In genomic region chr6:137917518-137917917, GRCh38 we compare ENCODE assay signal across 25 cellular contexts. TPM values are rescaled to one million over a fixed set of nuclear protein-coding genes. Genes with fewer than 3 reads are reported as not detected.
A peak's percentile ranks its signal among the peaks of the same experiment; 100 is the strongest.
DNase-seq lines count a peak whose midpoint lies in the region; ATAC-seq, FAIRE-seq and TF ChIP-seq lines count a peak whose summit lies in the region.
"Had no signal": no experiment of that assay in that cellular context is flagged by ENCODE, and none has a peak within 500 bp of the region (broad histone marks: within the 10 kb centered on the region; RNA-seq: fewer than 3 reads in every experiment).

No MANE protein-coding gene starts in this region.

- BruUV-seq in GM12878 (replicated peaks; lab: Mats Ljungman, UMichigan): no TSS peak

- H2AFZ ChIP-seq in GM12878 (ENCODE audit: control insufficient read depth, low read depth, low read length): no peak overlapping the region

- in situ Hi-C loops in GM12878 (cut with MboI): no loop called here

- no peak overlapping the region for H3K4me3 ChIP-seq in GM12878
- H3K4me3 ChIP-seq in testis: no peak overlapping the region
- H3K4me3 ChIP-seq: BLaER1 had no signal

- H3K9me3 ChIP-seq in GM12878 (replicated peaks; ENCODE audit: control insufficient read depth, insufficient read depth, low read length) (peaks cover 3% of the 10 kb centered on the region), testis (no peaks in the 10 kb centered on the region)
- H3K9me3 ChIP-seq: BE2C had no signal

- ATAC-seq in GM12878: no peak

- H3K27ac ChIP-seq in GM12878 (ENCODE audit: control insufficient read depth, insufficient read depth): no peak overlapping the region
- no peak overlapping the region for H3K27ac ChIP-seq in testis
- H3K27ac ChIP-seq: BLaER1 had no signal

- no peak overlapping the region for H3K9ac ChIP-seq in GM12878 (ENCODE audit: control insufficient read depth, insufficient read depth, low read length)
- H3K9ac ChIP-seq: BLaER1 had no signal

- H3K27me3 ChIP-seq in GM12878 (replicated peaks in 1 of 2; ENCODE audit: control insufficient read depth in 2 of 2, insufficient read depth in 2 of 2, low read length in 1 of 2) (no peaks in the 10 kb centered on the region), testis (no peaks in the 10 kb centered on the region)
- H3K27me3 ChIP-seq: BE2C, BLaER1 had no signal

- H4K20me1 ChIP-seq in GM12878 (ENCODE audit: control insufficient read depth, insufficient read depth): no peaks in the 10 kb centered on the region
- H4K20me1 ChIP-seq: BLaER1 had no signal

- CTCF ChIA-PET in GM12878 (lab: Yijun Ruan, JAX): interaction anchor here (0.9 to 1.4 kb wide), 5 partner anchors 9 to 47 kb away, joined by 3 to 4 read pairs (median 3); no protein-coding TSS in a partner anchor

- no peak for TF ChIP-seq CTCF in GM12878 (IDR thresholded peaks at IDR 0.05 in 2 of 3, conservative IDR thresholded peaks at IDR 0.05 in 1 of 3; ENCODE audit: control insufficient read depth in 2 of 3, extremely low read depth in 1 of 3, insufficient read depth in 1 of 3, low read depth in 3 of 3, low read length in 3 of 3)
- TF ChIP-seq CTCF in testis (IDR thresholded peaks at IDR 0.05): no peak
- no peak for TF ChIP-seq CTCF in nephron progenitor cell (IDR thresholded peaks at IDR 0.05)

- H3K4me1 ChIP-seq in GM12878 (ENCODE audit: control insufficient read depth, insufficient read depth, low read length) (peaks cover 46% of the 10 kb centered on the region), testis (no peaks in the 10 kb centered on the region)
- H3K4me1 ChIP-seq: BE2C had no signal

- no peak overlapping the region for H3K4me2 ChIP-seq in GM12878 (ENCODE audit: control insufficient read depth, insufficient read depth)
- H3K4me2 ChIP-seq: BLaER1 had no signal

- peaks cover 9% of the 10 kb centered on the region for H3K4me1 Mint-ChIP-seq in nephron progenitor cell
- H3K4me1 Mint-ChIP-seq: CD8-positive, alpha-beta memory T cell had no signal

- H3K27ac Mint-ChIP-seq in nephron progenitor cell: no peak overlapping the region
- H3K27ac Mint-ChIP-seq: CD14-positive monocyte; CD4-positive, alpha-beta memory T cell; CD4-positive, CD25-positive, alpha-beta regulatory T cell; CD8-positive, alpha-beta memory T cell had no signal

- H3K9me3 Mint-ChIP-seq in nephron progenitor cell: peaks cover 22% of the 10 kb centered on the region

- H3K36me3 ChIP-seq in GM12878 (ENCODE audit: control insufficient read depth in 2 of 2, insufficient read depth in 2 of 2, low read length in 1 of 2) (no peaks in the 10 kb centered on the region), testis (ENCODE audit: low read depth, missing control alignments) (no peaks in the 10 kb centered on the region)
- H3K36me3 ChIP-seq: BE2C, BLaER1 had no signal

- SMC1A ChIA-PET in GM12878 (lab: Charles Lee; ENCODE audit: uncharacterized antibody, unreplicated experiment): interaction anchor here (0.9 to 1.8 kb wide), 7 partner anchors 10 to 209 kb away, joined by 3 to 10 read pairs (median 4); no protein-coding TSS in a partner anchor

- H3K36me3 Mint-ChIP-seq in nephron progenitor cell (ENCODE audit: low read depth): peaks cover 9% of the 10 kb centered on the region
- H3K36me3 Mint-ChIP-seq: CD4-positive, alpha-beta memory T cell had no signal

- TF ChIP-seq POLR2A in GM12891 (IDR thresholded peaks at IDR 0.05; ENCODE audit: low read depth, low read length) (no peak), GM12892 (IDR thresholded peaks at IDR 0.05; ENCODE audit: low read depth, low read length) (no peak), GM12878 (IDR thresholded peaks at IDR 0.05; ENCODE audit: low read depth, low read length) (no peak), testis (IDR thresholded peaks at IDR 0.05) (no peak)

- no peak for DNase-seq in GM12891 (ENCODE audit: insufficient read length, low spot score)
- DNase-seq in GM12892 (ENCODE audit: insufficient read length): no peak
- DNase-seq in GM12878 (ENCODE audit: low read depth, low spot score): no peak
- DNase-seq in myocyte (ENCODE audit: low read depth): peak; percentile 13
- DNase-seq in testis: no peak
- DNase-seq in activated gamma-delta T cell treated with Interleukin-2 at 50 U/mL for 16 hours: no peak
- DNase-seq in nephron progenitor cell: no peak
- DNase-seq: 8988T; ACHN; BE2C; C1 segment of cervical spinal cord; CD4-positive, alpha-beta memory T cell; CD4-positive, CD25-positive, alpha-beta regulatory T cell; CD8-positive, alpha-beta memory T cell; COR-L47; DMS 273 treated with DMSO at 0.1 percent for 48 hours; DMS153; DMS53; DMS79; DND-41; EL; GDM1 had no signal

- TF ChIP-seq RAD21 in GM12878 (IDR thresholded peaks at IDR 0.05; ENCODE audit: insufficient read depth, low read depth, low read length): no peak

- RAD21 ChIA-PET in GM12878 (lab: Charles Lee; ENCODE audit: unreplicated experiment): interaction anchor here (1.0 to 1.5 kb wide), 7 partner anchors 9 to 47 kb away, joined by 3 to 9 read pairs (median 4); no protein-coding TSS in a partner anchor

- TF ChIP-seq EP300 in GM12878 (IDR thresholded peaks at IDR 0.05; ENCODE audit: borderline replicate concordance in 1 of 2, control insufficient read depth in 1 of 2, low read depth in 2 of 2, low read length in 2 of 2): no peak

- peaks cover 9% of the 10 kb centered on the region for H3K27me3 Mint-ChIP-seq in nephron progenitor cell (ENCODE audit: low read depth, poor library complexity)

- intact Hi-C loops in GM12878 (cut with micrococcal nuclease; ENCODE audit: unreplicated experiment): no loop called here
- intact Hi-C loops in testis (cut with DNase I; ENCODE audit: low total_unique reads): no loop called here

- WGBS in GM12878 (ENCODE audit: insufficient coverage, insufficient replicate concordance, low lambda C conversion rate, missing lambda C conversion rate): 100% methylated on average over 1 of the region's 1 CpG
- 97 to 98% methylated on average over 1 of the region's 1 CpG for WGBS in testis, 2 donors

- POLR2A ChIA-PET in GM12878 (lab: Charles Lee): interaction anchor here (1.4 to 1.8 kb wide), 2 partner anchors 10 to 14 kb away, joined by 3 to 7 read pairs; no protein-coding TSS in a partner anchor

- H3K79me2 ChIP-seq in GM12878 (ENCODE audit: control insufficient read depth, insufficient read depth, low read length): no peaks in the 10 kb centered on the region

- FAIRE-seq in GM12891 (lab: Jason Lieb, UNC) (peak; percentile 78), GM12892 (lab: Jason Lieb, UNC) (peak; percentile 54), GM12878 (lab: Jason Lieb, UNC) (no peak)
- FAIRE-seq: A204.1 had no signal

- H3K4me3 Mint-ChIP-seq in nephron progenitor cell: no peak overlapping the region
- H3K4me3 Mint-ChIP-seq: CD14-positive monocyte; CD4-positive, alpha-beta memory T cell; CD4-positive, CD25-positive, alpha-beta regulatory T cell; CD8-positive, alpha-beta memory T cell had no signal

TF ChIP-seq in GM12891, 5 proteins besides CTCF, POLR2A, EP300 and RAD21:
- TF ChIP-seq SPI1 (IDR thresholded peaks at IDR 0.05; ENCODE audit: low read depth, low read length) (no peak), TAF1 (IDR thresholded peaks at IDR 0.05; ENCODE audit: low read depth, low read length) (no peak), PAX5 (IDR thresholded peaks at IDR 0.05; ENCODE audit: insufficient read depth, low read length, severe bottlenecking) (no peak), POU2F2 (IDR thresholded peaks at IDR 0.05; ENCODE audit: low read depth, low read length) (no peak), POLR2AphosphoS5 (IDR thresholded peaks at IDR 0.05; ENCODE audit: low read depth, low read length) (no peak)

TF ChIP-seq in GM12878, 131 proteins besides CTCF, POLR2A, EP300 and RAD21:
- TF ChIP-seq RUNX3 (IDR thresholded peaks at IDR 0.05; ENCODE audit: low read length) (peak; percentile 18; the same call in 1 of the 2 replicates), SPI1 (IDR thresholded peaks at IDR 0.05; ENCODE audit: borderline replicate concordance, insufficient read depth, low read depth, low read length) (no peak)
TF ChIP-seq in GM12878: peak in this region for 1.

RNA-seq across cellular contexts. Expression of gene TNFAIP3, which starts 50.5 kb away (rescaled TPM):
- 120 TPM for polyA plus RNA-seq in GM12891 (2012; ENCODE audit: low read depth, missing spikeins)
- polyA plus RNA-seq in GM12892 (2012; ENCODE audit: missing spikeins): 172 TPM
- total RNA-seq in GM12878 (2013; cell fraction: nucleolus; rRNA removed): 258 and 260 TPM in 2 replicates
- total RNA-seq in GM12878 (2014; rRNA removed) (84.0 and 96.8 TPM in 2 replicates), GM12878 (2014; rRNA removed; fragmentation: Illumina TruSeq; extraction: Trizol) (81.4 and 82.4 TPM in 2 replicates), GM12878 (2021) (220 and 229 TPM in 2 replicates), myocyte (6.8 and 7.8 TPM in 2 replicates), testis (10 to 100 TPM; 12.6 to 15.2 TPM)
- polyA plus RNA-seq in GM12878 (2011; ENCODE audit: low read depth): 59.4 TPM
- polyA plus RNA-seq in GM12878 (2011; rRNA removed) (308 and 350 TPM in 2 replicates), GM12878 (2014; fragmentation: Illumina TruSeq; extraction: Trizol) (149 and 171 TPM in 2 replicates), GM12878 (2014; fragmentation: Nextera tagmentation; extraction: Ambion mirVana) (10 to 100 TPM; 18.0 to 31.5 TPM), GM12878 (2014; rRNA removed) (138 and 149 TPM in 2 replicates), GM12878 (2016; fragmentation: Nextera tagmentation; extraction: Ambion mirVana) (100 to 1,000 TPM; 126 to 128 TPM), testis (ENCODE audit: insufficient read depth, low read depth, low replicate concordance) (25.1 TPM)
- polyA plus RNA-seq in GM12878 (2011; cell fraction: cytosol; rRNA removed): 204 and 210 TPM in 2 replicates
- 565 and 695 TPM in 2 replicates for polyA plus RNA-seq in GM12878 (2011; cell fraction: nucleus; rRNA removed)
- polyA plus RNA-seq in GM12878 (2012): 64.6 and 107 TPM in 2 replicates
- polyA minus RNA-seq in GM12878 (2011; rRNA and poly(A)+ RNA removed): 268 and 281 TPM in 2 replicates
- polyA minus RNA-seq in GM12878 (2011; cell fraction: cytosol; rRNA and poly(A)+ RNA removed): 95.9 and 104 TPM in 2 replicates
- polyA minus RNA-seq in GM12878 (2011; cell fraction: nucleus; rRNA and poly(A)+ RNA removed): 243 and 270 TPM in 2 replicates
- 3.7 TPM for polyA plus RNA-seq in myocyte (2012)
